Comparison of ENCODE assay signal across 8 cellular contexts in the genomic region with DNA sequence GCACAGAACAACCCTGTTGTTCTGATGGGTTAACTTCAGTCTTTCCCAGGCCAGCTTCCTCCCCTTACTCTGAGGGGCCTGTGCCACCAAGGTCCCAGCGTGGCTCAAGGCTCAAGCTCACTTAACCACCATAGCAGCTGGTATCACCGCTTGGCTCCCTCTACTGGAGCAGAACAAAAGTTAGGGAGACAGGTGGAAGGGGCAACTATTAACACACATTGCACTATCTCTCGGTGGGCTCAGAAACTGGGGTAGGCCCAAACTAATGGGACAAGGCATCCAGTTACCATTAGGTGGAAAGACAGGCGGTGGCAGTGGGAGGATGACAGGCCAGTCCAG.
DNase-seq lines count a peak whose midpoint lies in the region; ATAC-seq and TF ChIP-seq lines count a peak whose summit lies in the region.

No MANE protein-coding gene starts in this region.

- H3K27ac ChIP-seq in DND-41 (ENCODE audit: low read length) (no peak overlapping the region), GM23248 (no peak overlapping the region), PC-9 (no peak overlapping the region), esophagus muscularis mucosa (replicated peaks in 1 of 4) (peak overlapping the region; percentile 85 to 95 (median 90)), osteoblast (ENCODE audit: low read depth, low read length) (no peak overlapping the region)

- no peaks in the 10 kb centered on the region for H3K27me3 ChIP-seq in DND-41 (ENCODE audit: insufficient read depth, low read length, poor library complexity)
- peaks cover 51% of the 10 kb centered on the region for H3K27me3 ChIP-seq in GM23248 (replicated peaks; ENCODE audit: insufficient read depth)
- no peaks in the 10 kb centered on the region for H3K27me3 ChIP-seq in PC-9 (ENCODE audit: insufficient read depth, low read depth)
- no peaks in the 10 kb centered on the region for H3K27me3 ChIP-seq in esophagus muscularis mucosa
- peaks cover 23% of the 10 kb centered on the region for H3K27me3 ChIP-seq in osteoblast (ENCODE audit: insufficient read depth, low read length)

- in situ Hi-C loops in GM23248 (cut with MboI), result no loop called here

- H3K9me3 ChIP-seq in DND-41 (ENCODE audit: insufficient read depth, low read length, severe bottlenecking) (no peaks in the 10 kb centered on the region), GM23248 (ENCODE audit: low read depth) (no peaks in the 10 kb centered on the region), PC-9 (ENCODE audit: insufficient read depth, low read depth) (no peaks in the 10 kb centered on the region), esophagus muscularis mucosa (no peaks in the 10 kb centered on the region), osteoblast (ENCODE audit: low read depth, low read length) (no peaks in the 10 kb centered on the region)

- CTCF ChIA-PET in PC-9 (lab: Charles Lee), result interaction anchor here (0.5 to 1.3 kb wide), 7 partner anchors 9 to 192 kb away, joined by 3 to 11 read pairs (median 5); no protein-coding TSS in a partner anchor

- no TSS peak for BruUV-seq in PC-9 (replicated peaks; lab: Mats Ljungman, UMichigan)

- no peak for TF ChIP-seq POLR2A in esophagus muscularis mucosa (IDR thresholded peaks at IDR 0.05; ENCODE audit: low read depth)

- ATAC-seq in DND-41 (ENCODE audit: insufficient read depth, low read depth) (0 out of 3 replicates have a peak, but pooled peaks have one; percentile 36), GM21515 (IDR thresholded peaks at IDR 0.05; ENCODE audit: unreplicated experiment) (no peak)

- no peak for TF ChIP-seq EP300 in esophagus muscularis mucosa (IDR thresholded peaks at IDR 0.05)

- H3K4me1 ChIP-seq in DND-41 (ENCODE audit: insufficient read depth, low read length) (no peaks in the 10 kb centered on the region), GM23248 (ENCODE audit: insufficient read depth) (0 out of 2 replicates have a peak, but pooled peaks cover 4% of the 10 kb centered on the region), PC-9 (replicated peaks; ENCODE audit: insufficient read depth) (peaks cover 28% of the 10 kb centered on the region), esophagus muscularis mucosa (peaks cover 0 to 97% (median 85%) of the 10 kb centered on the region in 4 donors), osteoblast (ENCODE audit: insufficient read depth, low read length) (no peaks in the 10 kb centered on the region)

- intact Hi-C loops in PC-9 (cut with micrococcal nuclease; ENCODE audit: unreplicated experiment) (loop anchor here (1.0 kb wide), 1 partner anchor 149 kb away; no protein-coding TSS in a partner anchor), esophagus muscularis mucosa (cut with DNase I) (loop anchor here (2.0 to 5.0 kb wide), 4 partner anchors 33 to 137 kb away; a partner anchor contains a TSS)

- WGBS in GM23248 (ENCODE audit: low coverage in 1 of 2, low lambda C conversion rate in 2 of 2, missing lambda C conversion rate in 2 of 2), 2 experiments, result 54 to 71% methylated on average over 4 of the region's 4 CpGs
- 77% methylated on average over 4 of the region's 4 CpGs for WGBS in esophagus muscularis mucosa

- H3K4me2 ChIP-seq in DND-41 (ENCODE audit: insufficient read depth, low read length) (no peak overlapping the region), GM23248 (ENCODE audit: unreplicated experiment) (no peak overlapping the region), PC-9 (no peak overlapping the region), osteoblast (ENCODE audit: insufficient read depth, low read length) (no peak overlapping the region)

- DNase-seq in DND-41 (peak; percentile 9), GM23248 (peak; percentile 49), PC-9 (peak in 1 of 2 experiments; percentile 32), esophagus muscularis mucosa (ENCODE audit: extremely low spot score) (no peak), osteoblast (ENCODE audit: insufficient read length, low spot score, missing footprints) (peak; percentile 83), kidney glomerular epithelial cell (lab: John Stamatoyannopoulos, UW) (no peak)
- no peak for DNase-seq in NK-92 treated with Interleukin-12 subunit alpha and Interleukin-12 subunit beta, amount 100 ng/mL, for 24 hours (lab: John Stamatoyannopoulos, UW)

- POLR2A ChIA-PET in PC-9 (lab: Charles Lee; ENCODE audit: unreplicated experiment), result interaction anchor here (0.8 kb wide), 1 partner anchor 70 kb away, joined by 6 read pairs; no protein-coding TSS in a partner anchor

- H3K9ac ChIP-seq in DND-41 (ENCODE audit: low read depth, low read length) (no peak overlapping the region), GM23248 (no peak overlapping the region)

- no peaks in the 10 kb centered on the region for H3K9me2 ChIP-seq in GM23248 (ENCODE audit: insufficient read depth)
- no peaks in the 10 kb centered on the region for H3K9me2 ChIP-seq in PC-9 (ENCODE audit: insufficient read depth)

- H3F3A ChIP-seq in GM23248 (ENCODE audit: insufficient read depth) (peaks cover 9% of the 10 kb centered on the region), PC-9 (ENCODE audit: insufficient read depth, low read depth) (peaks cover 34% of the 10 kb centered on the region)

- H2AFZ ChIP-seq in DND-41 (ENCODE audit: low read depth, low read length), result no peak overlapping the region
- no peak overlapping the region for H2AFZ ChIP-seq in GM23248
- no peak overlapping the region for H2AFZ ChIP-seq in PC-9
- H2AFZ ChIP-seq in osteoblast (ENCODE audit: low read length), result no peak overlapping the region

- no peaks in the 10 kb centered on the region for H4K20me1 ChIP-seq in DND-41 (ENCODE audit: insufficient read depth, low read length)
- no peaks in the 10 kb centered on the region for H4K20me1 ChIP-seq in GM23248 (ENCODE audit: insufficient read depth)
- H4K20me1 ChIP-seq in PC-9 (ENCODE audit: insufficient read depth), result no peaks in the 10 kb centered on the region
- H4K20me1 ChIP-seq in osteoblast (ENCODE audit: insufficient read depth, low read length), result no peaks in the 10 kb centered on the region

- no peaks in the 10 kb centered on the region for H3K79me2 ChIP-seq in DND-41 (ENCODE audit: insufficient read depth, low read length)
- H3K79me2 ChIP-seq in GM23248 (ENCODE audit: insufficient read depth), result no peaks in the 10 kb centered on the region
- H3K79me2 ChIP-seq in PC-9 (ENCODE audit: low read depth), result no peaks in the 10 kb centered on the region
- no peaks in the 10 kb centered on the region for H3K79me2 ChIP-seq in osteoblast (ENCODE audit: insufficient read depth, low read length)

- H3K36me3 ChIP-seq in DND-41 (ENCODE audit: insufficient read depth, low read length) (no peaks in the 10 kb centered on the region), GM23248 (ENCODE audit: low read depth) (no peaks in the 10 kb centered on the region), PC-9 (ENCODE audit: low read depth) (no peaks in the 10 kb centered on the region), esophagus muscularis mucosa (no peaks in the 10 kb centered on the region), osteoblast (ENCODE audit: insufficient read depth, low read length) (no peaks in the 10 kb centered on the region)

- H3K4me3 ChIP-seq in DND-41 (ENCODE audit: low read depth in 1 of 2, low read length in 2 of 2), result no peak overlapping the region
- no peak overlapping the region for H3K4me3 ChIP-seq in GM23248
- H3K4me3 ChIP-seq in PC-9, result no peak overlapping the region
- H3K4me3 ChIP-seq in esophagus muscularis mucosa, result no peak overlapping the region
- no peak overlapping the region for H3K4me3 ChIP-seq in osteoblast (ENCODE audit: insufficient read depth, low read length)

- TF ChIP-seq CTCF in DND-41 (IDR thresholded peaks at IDR 0.05; ENCODE audit: borderline replicate concordance, extremely low read depth, low read length, poor library complexity, severe bottlenecking), result peak; percentile 54
- peak; percentile 79 for TF ChIP-seq CTCF in PC-9 (conservative IDR thresholded peaks at IDR 0.05)
- peak in 2 of 3 experiments; percentile 27 to 37 for TF ChIP-seq CTCF in esophagus muscularis mucosa (IDR thresholded peaks at IDR 0.05)
- peak; percentile 55 for TF ChIP-seq CTCF in osteoblast (IDR thresholded peaks at IDR 0.05; ENCODE audit: extremely low read depth, low read depth, low read length)

Comparison
In these comparisons a context has a peak if more than half of its experiments do, and no peak if none do; other contexts are left out.
1. DNase-seq: peak in DND-41 (single experiment), GM23248 (single experiment) and osteoblast (single experiment); none in esophagus muscularis mucosa (single experiment), kidney glomerular epithelial cell (single experiment) and NK-92 treated with Interleukin-12 subunit alpha and Interleukin-12 subunit beta, amount 100 ng/mL, for 24 hours (single experiment).
2. H3K27ac ChIP-seq: peak in esophagus muscularis mucosa (4 of 4); none in DND-41 (single experiment), GM23248 (single experiment), PC-9 (single experiment) and osteoblast (single experiment).
3. Peak in every context shown above with its lines, with median percentiles within 50 percentile points of each other: CTCF ChIP-seq.